ENCODE assay signal across 13 cellular contexts in the genomic region with DNA sequence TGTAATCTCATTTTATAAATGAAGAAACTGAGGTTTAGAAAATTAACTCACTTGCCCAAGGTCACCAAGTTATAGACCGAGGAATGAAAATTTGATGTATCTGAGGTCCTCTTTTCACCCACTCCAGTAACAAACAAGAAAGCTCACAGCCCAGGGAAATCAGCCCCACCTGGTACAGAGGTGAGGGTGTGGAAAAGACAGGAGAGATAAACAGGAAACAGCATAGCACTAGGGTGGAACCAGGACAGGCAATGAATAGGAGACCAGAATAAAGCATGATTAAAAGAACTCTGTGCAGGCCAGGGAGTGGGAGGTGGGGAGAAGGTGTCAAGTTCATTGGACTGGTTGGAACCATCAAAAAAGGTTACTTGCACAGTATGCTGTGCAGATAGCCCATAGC. TPM values are rescaled to one million over a fixed set of nuclear protein-coding genes. Genes with fewer than 3 reads are reported as not detected.
DNase-seq lines count a peak whose midpoint lies in the region; ATAC-seq and TF ChIP-seq lines count a peak whose summit lies in the region.
"Had no signal": no experiment of that assay in that cellular context is flagged by ENCODE, and none has a peak within 500 bp of the region (broad histone marks: within the 10 kb centered on the region; RNA-seq: fewer than 3 reads in every experiment).

No MANE protein-coding gene starts in this region.

- H3K4me1 Mint-ChIP-seq in activated CD4-positive, alpha-beta T cell treated with anti-CD3 and anti-CD28 coated beads, Interleukin-2, amount 10 ng/mL, durations not matched to agents 24 days and 14 days = no peaks in the 10 kb centered on the region

- DNase-seq in DMS153 (lab: John Stamatoyannopoulos, UW) (peak; percentile 28), DMS153 treated with DMSO at 0.1 percent for 48 hours (lab: John Stamatoyannopoulos, UW; ENCODE audit: unreplicated experiment) (no peak), NCI-H69 (lab: John Stamatoyannopoulos, UW) (peak; percentile 11), mucosa of descending colon (peak in 2 of 3 donors; percentile 44 to 67), transverse colon (peak; percentile 54), KG1 (lab: John Stamatoyannopoulos, UW) (no peak), upper lobe of left lung (no peak)
- DNase-seq in activated CD4-positive, alpha-beta T cell treated with anti-CD3 and anti-CD28 coated beads, Interleukin-2, amount 10 ng/mL, durations not matched to agents 24 days and 14 days = no peak
- DNase-seq: GM23248, H7 had no signal

- no peak for TF ChIP-seq POLR2A in transverse colon (IDR thresholded peaks at IDR 0.05)
- TF ChIP-seq POLR2A in upper lobe of left lung (IDR thresholded peaks at IDR 0.05) = no peak

- no peaks in the 10 kb centered on the region for H3K36me3 ChIP-seq in mucosa of descending colon (ENCODE audit: low read depth)
- H3K36me3 ChIP-seq in transverse colon = no peaks in the 10 kb centered on the region
- no peaks in the 10 kb centered on the region for H3K36me3 ChIP-seq in upper lobe of left lung

- H3K9me3 ChIP-seq in mucosa of descending colon (no peaks in the 10 kb centered on the region), transverse colon (no peaks in the 10 kb centered on the region), upper lobe of left lung (no peaks in the 10 kb centered on the region)

- H3K9me3 Mint-ChIP-seq in activated CD4-positive, alpha-beta T cell treated with anti-CD3 and anti-CD28 coated beads, Interleukin-2, amount 10 ng/mL, durations not matched to agents 24 days and 14 days = no peaks in the 10 kb centered on the region

- in situ Hi-C loops in transverse colon (cut with MboI; ENCODE audit: low pct_ligation_motif_present in 1 of 4, low pct_unique_long_range_greater_than_20kb in 1 of 4, low sequenced_read_pairs in 3 of 4) = no loop called here

- ATAC-seq in mucosa of descending colon = peak; percentile 93
- no peak for ATAC-seq in upper lobe of left lung (ENCODE audit: low FRiP score in 2 of 2)
- ATAC-seq: K562 had no signal

- no peaks in the 10 kb centered on the region for H3K27me3 ChIP-seq in transverse colon
- no peaks in the 10 kb centered on the region for H3K27me3 ChIP-seq in upper lobe of left lung

- H3K27me3 Mint-ChIP-seq in activated CD4-positive, alpha-beta T cell treated with anti-CD3 and anti-CD28 coated beads, Interleukin-2, amount 10 ng/mL, durations not matched to agents 24 days and 14 days = peaks cover 5% of the 10 kb centered on the region

- TF ChIP-seq CTCF in mucosa of descending colon (IDR thresholded peaks at IDR 0.05) = no peak
- TF ChIP-seq CTCF in transverse colon (IDR thresholded peaks at IDR 0.05) = no peak
- no peak for TF ChIP-seq CTCF in upper lobe of left lung (IDR thresholded peaks at IDR 0.05)

- H3K4me1 ChIP-seq in mucosa of descending colon (ENCODE audit: low read depth) (peaks cover 3% of the 10 kb centered on the region), transverse colon (peaks cover 0 to 10% (median 4%) of the 10 kb centered on the region in 4 donors), upper lobe of left lung (no peaks in the 10 kb centered on the region)

- TF ChIP-seq EP300 in transverse colon (IDR thresholded peaks at IDR 0.05; ENCODE audit: low read depth) (no peak), upper lobe of left lung (IDR thresholded peaks at IDR 0.05) (no peak)

- no peaks in the 10 kb centered on the region for H3K36me3 Mint-ChIP-seq in activated CD4-positive, alpha-beta T cell treated with anti-CD3 and anti-CD28 coated beads, Interleukin-2, amount 10 ng/mL, durations not matched to agents 24 days and 14 days (ENCODE audit: low read depth)
- H3K36me3 Mint-ChIP-seq: CD14-positive monocyte had no signal

- no peak overlapping the region for H3K27ac Mint-ChIP-seq in activated CD4-positive, alpha-beta T cell treated with anti-CD3 and anti-CD28 coated beads, Interleukin-2, amount 10 ng/mL, durations not matched to agents 24 days and 14 days
- H3K27ac Mint-ChIP-seq: CD14-positive monocyte had no signal

- H3K4me3 Mint-ChIP-seq in activated CD4-positive, alpha-beta T cell treated with anti-CD3 and anti-CD28 coated beads, Interleukin-2, amount 10 ng/mL, durations not matched to agents 24 days and 14 days = no peak overlapping the region
- H3K4me3 Mint-ChIP-seq: CD14-positive monocyte had no signal

- H3K27ac ChIP-seq in transverse colon (peak overlapping the region; percentile 22 to 47 (median 34)), upper lobe of left lung (no peak overlapping the region)
- H3K27ac ChIP-seq: 22Rv1, GM23248 had no signal

- H3K4me3 ChIP-seq in mucosa of descending colon (no peak overlapping the region), transverse colon (no peak overlapping the region), upper lobe of left lung (no peak overlapping the region)
- H3K4me3 ChIP-seq: GM23248, K562 had no signal

- 66% methylated on average over 1 of the region's 1 CpG; no CpG with 5 or more reads in 1 of the 2 donors for WGBS in transverse colon (ENCODE audit: low coverage in 1 of 2), 2 donors
- 96 to 100% methylated on average over 1 of the region's 1 CpG for WGBS in upper lobe of left lung, 2 donors

- intact Hi-C loops in mucosa of descending colon (cut with DNase I, micrococcal nuclease) (no loop called here), transverse colon (cut with DNase I; ENCODE audit: low total_unique reads) (no loop called here)
- intact Hi-C loops in activated CD4-positive, alpha-beta T cell treated with anti-CD3 and anti-CD28 coated beads, Interleukin-2, amount 10 ng/mL, durations not matched to agents 24 days and 14 days (cut with micrococcal nuclease) = no loop called here

RNA-seq across cellular contexts. Expression of a gene that starts 46.2 kb away (rescaled TPM):
- total RNA-seq in mucosa of descending colon (10 to 100 TPM; 37.5 to 75.4 (median 41.5) TPM), transverse colon (10 to 100 TPM in 3 of 4 donors, not detected in 1; 33.3 to 80.4 (median 37.0) TPM), upper lobe of left lung (10 to 100 TPM; 13.6 to 62.4 (median 42.1) TPM)
- 30.0 and 33.7 TPM in 2 replicates for total RNA-seq in activated CD4-positive, alpha-beta T cell treated with anti-CD3 and anti-CD28 coated beads, Interleukin-2, amount 10 ng/mL, durations not matched to agents 24 days and 14 days

Comparison
In these comparisons a context has a peak if more than half of its experiments do, and no peak if none do; other contexts are left out.
1. DNase-seq: peak in DMS153 (single experiment), NCI-H69 (single experiment), mucosa of descending colon (2 of 3) and transverse colon (single experiment); none in DMS153 treated with DMSO at 0.1 percent for 48 hours (single experiment), activated CD4-positive, alpha-beta T cell treated with anti-CD3 and anti-CD28 coated beads, Interleukin-2, amount 10 ng/mL, durations not matched to agents 24 days and 14 days (single experiment), KG1 (single experiment) and upper lobe of left lung (0 of 2).
2. H3K27ac ChIP-seq: peak in transverse colon (4 of 4); none in upper lobe of left lung (0 of 4).